ENCODE assay signal across 8 cellular contexts in genomic region chr1:161530671-161531609, GRCh38. TPM values are rescaled to one million over a fixed set of nuclear protein-coding genes. Genes with fewer than 3 reads are reported as not detected.
A peak's percentile ranks its signal among the peaks of the same experiment; 100 is the strongest.
DNase-seq lines count a peak whose midpoint lies in the region; ATAC-seq, FAIRE-seq and TF ChIP-seq lines count a peak whose summit lies in the region.
"Not testable (repeated sequence)": the region's sequence is repeated elsewhere in the genome, so short reads cannot be mapped to it uniquely, and the experiment has no call there.

No MANE protein-coding gene starts in this region.

- H3K4me3 ChIP-seq in spleen, result peak overlapping the region; percentile 49 to 77 (median 58)

- 1 to 2% (median 1%) methylated on average over 32 to 54 of the region's 56 CpGs for whole genome bisulfite sequencing in spleen, 5 donors

- not testable (repeated sequence) for TF ChIP-seq POLR2A in spleen (IDR thresholded peaks at IDR 0.05)

- H3K36me3 Mint-ChIP-seq in central memory CD8-positive, alpha-beta T cell (ENCODE audit: insufficient read depth), result peaks cover 19% of the 10 kb centered on the region

- peak overlapping the region; percentile 100 for H3K27ac Mint-ChIP-seq in central memory CD8-positive, alpha-beta T cell (ENCODE audit: low read depth)

- H3K4me3 Mint-ChIP-seq in central memory CD8-positive, alpha-beta T cell, result peak overlapping the region; percentile 93

- H3K36me3 ChIP-seq in spleen, result not testable (repeated sequence)

- DNase-seq in AG08395 (ENCODE audit: low spot score) (peak; percentile 64), NCI-H446 treated with DMSO at 0.1 percent for 48 hours (lab: John Stamatoyannopoulos, UW) (peak; percentile 93), spleen (peak; percentile 94)
- DNase-seq in activated CD4-positive, CD25-positive, alpha-beta regulatory T cell treated with anti-CD3 and anti-CD28 coated beads, Interleukin-2, amount 50 U/mL, for 72 hours, result peak; percentile 87
- peak; percentile 87 to 95 for DNase-seq in central memory CD8-positive, alpha-beta T cell (ENCODE audit: low spot score in 2 of 2)

- H3K9me3 Mint-ChIP-seq in central memory CD8-positive, alpha-beta T cell, result not testable (repeated sequence)

- peaks cover 12% of the 10 kb centered on the region for H3K27me3 Mint-ChIP-seq in central memory CD8-positive, alpha-beta T cell

- not testable (repeated sequence) for H3K27me3 ChIP-seq in spleen (replicated peaks in 1 of 7)

- peaks cover 22% of the 10 kb centered on the region for H3K4me1 Mint-ChIP-seq in central memory CD8-positive, alpha-beta T cell

- not testable (repeated sequence) for TF ChIP-seq CTCF in spleen (IDR thresholded peaks at IDR 0.05 in 8 of 11, conservative IDR thresholded peaks at IDR 0.05 in 3 of 11)

- H3K27ac ChIP-seq in spleen, result peak overlapping the region; percentile 83 to 94 (median 92)

- intact Hi-C loops in spleen (cut with DNase I; ENCODE audit: low total_unique reads), result not testable (repeated sequence)

- FAIRE-seq in islet of Langerhans (lab: Jason Lieb, UNC), result peak; percentile 94

- H3K9me3 ChIP-seq in spleen, result not testable (repeated sequence)

- H3K4me1 ChIP-seq in spleen, result peaks cover 0 to 45% (median 13%) of the 10 kb centered on the region in 6 donors

- ATAC-seq in GM19025 (IDR thresholded peaks at IDR 0.05; ENCODE audit: low read depth, unreplicated experiment) (peak; percentile 70), HG03354 (IDR thresholded peaks at IDR 0.05; ENCODE audit: poor library complexity, severe bottlenecking, unreplicated experiment) (peak; percentile 73)
- ATAC-seq in central memory CD8-positive, alpha-beta T cell (replicated peaks; ENCODE audit: extremely low read depth, poor library complexity, severe bottlenecking), result peak; percentile 84

RNA-seq across cellular contexts. Expression of gene HSPA6, which starts 6.6 kb away (rescaled TPM):
- total RNA-seq in spleen, result 10 to 100 TPM; 13.0 to 52.2 (median 33.8) TPM
- 10 to 100 TPM in 1 of 3 donors, 1 to 10 TPM in 2; 3.6 to 12.4 (median 8.1) TPM for polyA plus RNA-seq in spleen

RNA-seq across cellular contexts. Expression of gene FCGR3A, which starts 18.7 kb away (rescaled TPM):
- total RNA-seq in spleen, result 100 to 1,000 TPM; 187 to 532 (median 359) TPM
- 10 to 100 TPM; 35.5 to 91.8 (median 59.0) TPM for polyA plus RNA-seq in spleen

RNA-seq across cellular contexts. Expression of gene FCGR2A, which starts 25.7 kb away (rescaled TPM):
- total RNA-seq in spleen, result 100 to 1,000 TPM; 105 to 328 (median 160) TPM
- 10 to 100 TPM; 13.9 to 24.2 (median 24.1) TPM for polyA plus RNA-seq in spleen

Comparison
In these comparisons a context has a peak if more than half of its experiments do, and no peak if none do; other contexts are left out.
1. Peak in every context shown above with its lines: DNase-seq, ATAC-seq, H3K4me3 ChIP-seq and H3K27ac ChIP-seq.